In genomic region chr7:145860809-145861208, GRCh38 we compare ENCODE assay signal across 27 cellular contexts.
"Had no signal": no experiment of that assay in that cellular context is flagged by ENCODE, and none has a peak within 500 bp of the region (broad histone marks: within the 10 kb centered on the region; RNA-seq: fewer than 3 reads in every experiment).

No MANE protein-coding gene starts in this region.

- H3K4me3 ChIP-seq: MG63, SJCRH30, SK-N-MC had no signal

- H3K4me1 ChIP-seq: SJCRH30 had no signal

- H3K27ac ChIP-seq: SJCRH30, SK-N-MC had no signal

- DNase-seq: activated CD4-positive, alpha-beta T cell treated with anti-CD3 and anti-CD28 coated beads for 36 hours; activated CD4-positive, alpha-beta T cell treated with anti-CD3 and anti-CD28 coated beads, Interleukin-2, amount 10 ng/mL, durations not matched to agents 7 days and 5 days; activated CD4-positive, alpha-beta T cell treated with anti-CD3 and anti-CD28 coated beads, Interleukin-2, amount 50 U/mL, for 48 hours; activated CD8-positive, alpha-beta T cell treated with anti-CD3 and anti-CD28 coated beads, Interleukin-2, amount 10 ng/mL, durations not matched to agents 7 days and 5 days; activated gamma-delta T cell treated with Interleukin-2 at 50 U/mL for 16 hours; activated naive CD4-positive, alpha-beta T cell treated with anti-CD3 and anti-CD28 coated beads for 36 hours; activated T-cell treated with anti-CD3 and anti-CD28 coated beads, Interleukin-2, amount 50 U/mL, for 24 hours; anterior cingulate cortex; caudate nucleus; cerebellar nuclear complex; MG63; NCI-H1048; NCI-H1105 treated with DMSO at 0.1 percent for 48 hours; NCI-H1436; NCI-H1694; NCI-H1930; NCI-H2081 treated with DMSO at 0.1 percent for 48 hours; NCI-H226; NCI-H446 treated with DMSO at 0.1 percent for 48 hours; NCI-H524; NCI-H69; NCI-H82; SHP77; SJCRH30 had no signal

- H3K27me3 ChIP-seq: MG63, SJCRH30 had no signal

- ATAC-seq: activated CD4-positive, alpha-beta T cell treated with anti-CD3 and anti-CD28 coated beads for 36 hours; activated CD8-positive, alpha-beta T cell treated with anti-CD3 and anti-CD28 coated beads, Interleukin-2, amount 10 ng/mL, durations not matched to agents 7 days and 5 days; activated naive CD4-positive, alpha-beta T cell treated with anti-CD3 and anti-CD28 coated beads, Interleukin-2, amount 50 U/mL, for 72 hours; Panc1 had no signal

- H3K9me3 ChIP-seq: MG63, SJCRH30 had no signal

- H3K36me3 ChIP-seq: MG63, SJCRH30 had no signal
